8 cellular contexts compared by ENCODE assay signal in genomic region chr5:170278611-170279500, GRCh38. TPM values are rescaled to one million over a fixed set of nuclear protein-coding genes. Genes with fewer than 3 reads are reported as not detected.
DNase-seq lines count a peak whose midpoint lies in the region; ATAC-seq and TF ChIP-seq lines count a peak whose summit lies in the region.

No MANE protein-coding gene starts in this region.

- H3K4me1 ChIP-seq in colonic mucosa, result peaks cover 3% of the 10 kb centered on the region

- no peaks in the 10 kb centered on the region for H3K27me3 ChIP-seq in colonic mucosa
- H3K27me3 ChIP-seq in dorsolateral prefrontal cortex, result no peaks in the 10 kb centered on the region

- H3K4me3 Mint-ChIP-seq in WTC11, result no peak overlapping the region

- no peaks in the 10 kb centered on the region for H3K36me3 ChIP-seq in colonic mucosa

- H3K27ac ChIP-seq in colonic mucosa (peak overlapping the region; percentile 4), dorsolateral prefrontal cortex (peak overlapping the region in 4 of 59 donors; percentile 31 to 48 (median 43))

- DNase-seq in WTC11 (ENCODE audit: low spot score), result peak; percentile 26
- peak; percentile 58 for DNase-seq in colonic mucosa
- peak; percentile 81 for DNase-seq in stimulated activated CD4-positive, alpha-beta T cell treated with anti-CD3 and anti-CD28 coated beads, Interleukin-15, amount 100 ng/mL, for 48 hours (ENCODE audit: low read depth in 2 of 2)
- no peak for DNase-seq in dorsolateral prefrontal cortex
- no peak for DNase-seq in NCI-H1694 treated with DMSO at 0.1 percent for 48 hours (lab: John Stamatoyannopoulos, UW)
- no peak for DNase-seq in NCI-H146 (lab: John Stamatoyannopoulos, UW)

- peaks cover 11% of the 10 kb centered on the region for H3K9me3 Mint-ChIP-seq in WTC11

- POLR2A ChIA-PET in WTC11 (lab: Charles Lee), result no interaction called here

- H3K36me3 Mint-ChIP-seq in WTC11, result peaks cover 10% of the 10 kb centered on the region

- H3K4me3 ChIP-seq in colonic mucosa, result no peak overlapping the region
- H3K4me3 ChIP-seq in dorsolateral prefrontal cortex, result no peak overlapping the region

- H3K4me1 Mint-ChIP-seq in WTC11, result peaks cover 54% of the 10 kb centered on the region

- H3K9me3 ChIP-seq in colonic mucosa, result no peaks in the 10 kb centered on the region

- CTCF ChIA-PET in WTC11 (lab: Charles Lee), result interaction anchor here (0.8 to 2.0 kb wide), 7 partner anchors 10 to 129 kb away, joined by 3 to 11 read pairs (median 4); no protein-coding TSS in a partner anchor

- peaks cover 27% of the 10 kb centered on the region for H3K27me3 Mint-ChIP-seq in WTC11 (ENCODE audit: low read depth)

- ATAC-seq in GM19438 (IDR thresholded peaks at IDR 0.05; ENCODE audit: low read depth, unreplicated experiment) (peak; percentile 96), HG03378 (IDR thresholded peaks at IDR 0.05; ENCODE audit: unreplicated experiment) (peak; percentile 90), WTC11 (peak; percentile 8)

- intact Hi-C loops in colonic mucosa (cut with DNase I) (no loop called here), dorsolateral prefrontal cortex (cut with DNase I) (no loop called here)

- TF ChIP-seq CTCF in WTC11 (IDR thresholded peaks at IDR 0.05), result no peak
- TF ChIP-seq CTCF in colonic mucosa (IDR thresholded peaks at IDR 0.05), result no peak
- TF ChIP-seq CTCF in dorsolateral prefrontal cortex (IDR thresholded peaks at IDR 0.05 in 54 of 56, conservative IDR thresholded peaks at IDR 0.05 in 2 of 56; ENCODE audit: low read depth in 1 of 56, partially characterized antibody in 56 of 56), result no peak

- 0 out of 2 replicates have a peak overlapping the region, but pooled peaks have one; percentile 9 for H3K27ac Mint-ChIP-seq in WTC11

- H3K9ac ChIP-seq in colonic mucosa (ENCODE audit: low read depth in 2 of 2, low read length in 2 of 2), result peak overlapping the region in 1 of 2 donors; percentile 26

TF ChIP-seq in WTC11, 78 proteins besides CTCF, POLR2A, EP300 and RAD21:
- TF ChIP-seq AR (CRISPR knock-in tag; IDR thresholded peaks at IDR 0.05) (no peak), ZNF317 (CRISPR knock-in tag; IDR thresholded peaks at IDR 0.05; ENCODE audit: borderline replicate concordance, low read depth) (0 out of 2 replicates have a peak, but pooled peaks have one; percentile 20)

RNA-seq across cellular contexts. Expression of gene LCP2, which starts 18.7 kb away (rescaled TPM):
- total RNA-seq in WTC11 (2021) (0.37 to 0.73 TPM (median 0.72 TPM) in 3 replicates), colonic mucosa (10 to 100 TPM in 1 of 2 donors, 1 to 10 TPM in 1; 8.0 to 13.4 TPM), dorsolateral prefrontal cortex (10 to 100 TPM in 113 of 120 experiments, 1 to 10 TPM in 7; 7.5 to 44.4 (median 17.5) TPM)

RNA-seq across cellular contexts. Expression of gene C5orf58, which starts 46.1 kb away (rescaled TPM):
- total RNA-seq in WTC11 (2021) (2.0 to 3.0 TPM (median 2.1 TPM) in 3 replicates), colonic mucosa (not detected), dorsolateral prefrontal cortex (1 to 10 TPM in 4 of 120 experiments, under 1 TPM in 5, not detected in 111; 0.60 to 1.4 (median 0.90) TPM)

Comparison
In these comparisons a context has a peak if more than half of its experiments do, and no peak if none do; other contexts are left out.
1. ATAC-seq: peak in every context shown above with its lines; median percentile 96 in GM19438; 90 in HG03378; 8 in WTC11.
2. DNase-seq: peak in WTC11 (single experiment), colonic mucosa (single experiment) and stimulated activated CD4-positive, alpha-beta T cell treated with anti-CD3 and anti-CD28 coated beads, Interleukin-15, amount 100 ng/mL, for 48 hours (2 of 2); none in dorsolateral prefrontal cortex (0 of 10), NCI-H1694 treated with DMSO at 0.1 percent for 48 hours (single experiment) and NCI-H146 (single experiment).